Comparison of ENCODE assay signal across 1 cellular context in the genomic region with DNA sequence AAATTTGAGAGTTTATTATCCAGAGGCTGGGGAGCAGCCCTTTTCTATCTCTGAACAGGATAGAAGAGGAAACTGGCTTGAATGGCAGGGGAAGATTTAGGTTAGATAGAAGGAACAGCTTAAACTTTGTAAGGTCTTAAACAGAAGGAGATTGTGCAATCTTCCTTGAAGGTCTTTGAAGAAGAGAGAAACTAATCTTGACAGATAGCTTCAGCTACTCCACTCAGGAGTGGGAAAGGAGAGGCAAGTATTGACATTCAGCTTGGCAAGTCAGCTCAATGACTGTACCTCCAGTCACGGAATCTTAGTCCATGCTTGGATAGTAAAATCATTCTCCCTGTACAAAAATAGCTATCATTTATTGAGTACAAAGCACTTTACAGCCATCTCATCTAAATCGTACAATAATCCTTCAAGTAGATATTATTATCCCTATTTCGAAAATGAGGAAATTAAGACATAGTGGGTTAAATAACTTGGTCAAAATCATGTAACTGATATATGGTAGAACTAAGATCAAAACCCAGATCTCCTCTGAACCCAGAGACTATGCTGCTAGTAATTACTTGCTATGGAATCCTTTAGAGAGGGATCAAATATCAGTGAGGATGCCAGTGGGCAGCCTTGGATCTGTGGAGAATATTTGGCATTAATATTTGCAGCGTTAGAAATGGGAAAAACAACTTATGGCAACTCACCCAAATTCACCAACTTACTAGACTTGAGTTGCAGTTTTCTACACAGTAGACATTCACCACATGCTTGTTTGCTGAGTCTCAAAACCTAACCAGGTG.
TF ChIP-seq lines count a peak whose summit lies in the region.

No MANE protein-coding gene starts in this region.

TF ChIP-seq in K562, 482 proteins besides CTCF, POLR2A, EP300 and RAD21:
- no peak for TF ChIP-seq HIVEP1 (CRISPR knock-in tag; IDR thresholded peaks at IDR 0.05)
- TF ChIP-seq CEBPB (tag; IDR thresholded peaks at IDR 0.05) = peak; percentile 98
- TF ChIP-seq, protein P1, sequence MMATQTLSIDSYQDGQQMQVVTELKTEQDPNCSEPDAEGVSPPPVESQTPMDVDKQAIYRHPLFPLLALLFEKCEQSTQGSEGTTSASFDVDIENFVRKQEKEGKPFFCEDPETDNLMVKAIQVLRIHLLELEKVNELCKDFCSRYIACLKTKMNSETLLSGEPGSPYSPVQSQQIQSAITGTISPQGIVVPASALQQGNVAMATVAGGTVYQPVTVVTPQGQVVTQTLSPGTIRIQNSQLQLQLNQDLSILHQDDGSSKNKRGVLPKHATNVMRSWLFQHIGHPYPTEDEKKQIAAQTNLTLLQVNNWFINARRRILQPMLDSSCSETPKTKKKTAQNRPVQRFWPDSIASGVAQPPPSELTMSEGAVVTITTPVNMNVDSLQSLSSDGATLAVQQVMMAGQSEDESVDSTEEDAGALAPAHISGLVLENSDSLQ (IDR thresholded peaks at IDR 0.05) = peak; percentile 47; the same call in 1 of the 2 replicates
- TF ChIP-seq, protein P2, sequence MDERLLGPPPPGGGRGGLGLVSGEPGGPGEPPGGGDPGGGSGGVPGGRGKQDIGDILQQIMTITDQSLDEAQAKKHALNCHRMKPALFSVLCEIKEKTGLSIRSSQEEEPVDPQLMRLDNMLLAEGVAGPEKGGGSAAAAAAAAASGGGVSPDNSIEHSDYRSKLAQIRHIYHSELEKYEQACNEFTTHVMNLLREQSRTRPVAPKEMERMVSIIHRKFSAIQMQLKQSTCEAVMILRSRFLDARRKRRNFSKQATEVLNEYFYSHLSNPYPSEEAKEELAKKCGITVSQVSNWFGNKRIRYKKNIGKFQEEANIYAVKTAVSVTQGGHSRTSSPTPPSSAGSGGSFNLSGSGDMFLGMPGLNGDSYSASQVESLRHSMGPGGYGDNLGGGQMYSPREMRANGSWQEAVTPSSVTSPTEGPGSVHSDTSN (CRISPR knock-in tag; IDR thresholded peaks at IDR 0.05; ENCODE audit: low read depth) = no peak
- TF ChIP-seq, protein P2 (tag; conservative IDR thresholded peaks at IDR 0.05; ENCODE audit: low read depth) = 0 out of 2 replicates have a peak, but pooled peaks have one; percentile 22
- TF ChIP-seq, protein P3, sequence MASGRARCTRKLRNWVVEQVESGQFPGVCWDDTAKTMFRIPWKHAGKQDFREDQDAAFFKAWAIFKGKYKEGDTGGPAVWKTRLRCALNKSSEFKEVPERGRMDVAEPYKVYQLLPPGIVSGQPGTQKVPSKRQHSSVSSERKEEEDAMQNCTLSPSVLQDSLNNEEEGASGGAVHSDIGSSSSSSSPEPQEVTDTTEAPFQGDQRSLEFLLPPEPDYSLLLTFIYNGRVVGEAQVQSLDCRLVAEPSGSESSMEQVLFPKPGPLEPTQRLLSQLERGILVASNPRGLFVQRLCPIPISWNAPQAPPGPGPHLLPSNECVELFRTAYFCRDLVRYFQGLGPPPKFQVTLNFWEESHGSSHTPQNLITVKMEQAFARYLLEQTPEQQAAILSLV (tag; IDR thresholded peaks at IDR 0.05) = 0 out of 2 replicates have a peak, but pooled peaks have one; percentile 43
- peak; percentile 19; the same call in 1 of the 2 replicates for TF ChIP-seq CEBPG (CRISPR knock-in tag; IDR thresholded peaks at IDR 0.05)
- peak; percentile 91 to 97 for TF ChIP-seq CEBPG (tag; conservative IDR thresholded peaks at IDR 0.05 in 1 of 2, IDR thresholded peaks at IDR 0.05 in 1 of 2)
- no peak for TF ChIP-seq ETV6 (IDR thresholded peaks at IDR 0.05; ENCODE audit: borderline replicate concordance in 1 of 2, low read depth in 2 of 2, low read length in 1 of 2)
- TF ChIP-seq ETV6 (CRISPR knock-in tag; IDR thresholded peaks at IDR 0.05; ENCODE audit: borderline replicate concordance) = no peak
